Comparison of ENCODE assay signal across 1 cellular context in the genomic region with DNA sequence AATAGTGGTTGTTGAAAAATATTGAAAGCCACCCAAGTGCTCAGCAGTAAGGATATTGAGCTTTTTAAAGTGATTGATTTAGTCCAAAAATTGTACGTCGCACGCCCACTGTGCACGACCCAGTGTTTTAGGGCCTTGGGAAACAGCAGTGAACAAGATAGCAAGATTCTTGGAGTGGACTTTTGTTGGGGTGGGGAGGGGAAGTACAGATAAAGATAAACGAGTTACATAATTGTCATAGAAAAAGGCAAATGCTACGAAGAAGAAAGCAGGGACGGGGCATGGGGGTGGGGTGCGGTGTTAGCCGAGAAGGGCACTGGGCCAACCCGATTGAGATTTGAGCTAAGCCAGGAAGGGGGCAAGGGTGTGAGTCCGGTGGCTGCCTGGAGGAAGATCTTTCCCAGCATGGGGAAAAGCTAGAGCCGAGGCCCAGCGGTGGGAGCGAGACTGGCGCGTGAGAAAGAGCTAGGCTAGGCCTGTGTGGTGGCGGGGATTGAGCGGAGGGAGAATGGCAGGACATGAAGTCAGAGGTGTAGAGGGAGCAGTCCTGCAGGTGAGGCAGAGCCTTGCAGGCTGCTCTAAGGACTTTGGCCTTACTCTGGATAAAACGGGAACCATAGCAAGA.
TF ChIP-seq lines count a peak whose summit lies in the region.

No MANE protein-coding gene starts in this region.

TF ChIP-seq in HepG2, 621 proteins besides CTCF, POLR2A, EP300 and RAD21 (continues in another document):
- TF ChIP-seq KDM4B (CRISPR knock-in tag; IDR thresholded peaks at IDR 0.05) (no peak), CCDC6 (CRISPR knock-in tag; IDR thresholded peaks at IDR 0.05) (peak; percentile 8; the same call in 1 of the 2 replicates), ZNF678 (CRISPR knock-in tag; IDR thresholded peaks at IDR 0.05) (no peak), MAFK (conservative IDR thresholded peaks at IDR 0.05 in 1 of 2, IDR thresholded peaks at IDR 0.05 in 1 of 2; ENCODE audit: low read length in 2 of 2) (no peak), TARDBP (CRISPR knock-in tag; IDR thresholded peaks at IDR 0.05) (no peak), HNF4A (CRISPR knock-in tag; IDR thresholded peaks at IDR 0.05) (0 out of 2 replicates have a peak, but pooled peaks have one; percentile 17), PHF8 (CRISPR knock-in tag; IDR thresholded peaks at IDR 0.05) (peak; percentile 30), ZGPAT (CRISPR knock-in tag; IDR thresholded peaks at IDR 0.05) (no peak), ZFX (CRISPR knock-in tag; IDR thresholded peaks at IDR 0.05; ENCODE audit: low read depth) (peak; percentile 60), RXRB (CRISPR knock-in tag; IDR thresholded peaks at IDR 0.05; ENCODE audit: borderline replicate concordance) (no peak), PCBP1 (IDR thresholded peaks at IDR 0.05; ENCODE audit: borderline replicate concordance, low read depth, low read length) (0 out of 2 replicates have a peak, but pooled peaks have one; percentile 25), AGO2 (optimal IDR thresholded peaks at IDR 0.05; ENCODE audit: low read depth, low read length) (peak; percentile 26), ZNF674 (CRISPR knock-in tag; IDR thresholded peaks at IDR 0.05; ENCODE audit: low read depth) (no peak), ATRX (CRISPR knock-in tag; IDR thresholded peaks at IDR 0.05; ENCODE audit: borderline replicate concordance) (no peak), SAFB2 (CRISPR knock-in tag; IDR thresholded peaks at IDR 0.05; ENCODE audit: borderline replicate concordance, low read depth) (no peak), ZNF776 (CRISPR knock-in tag; IDR thresholded peaks at IDR 0.05) (no peak), POLR2AphosphoS2 (IDR thresholded peaks at IDR 0.05; ENCODE audit: low read depth, low read length) (0 out of 2 replicates have a peak, but pooled peaks have one; percentile 18), KDM5A (IDR thresholded peaks at IDR 0.05; ENCODE audit: borderline replicate concordance, low read length) (peak; percentile 30; the same call in 1 of the 2 replicates), TAF15 (IDR thresholded peaks at IDR 0.05; ENCODE audit: low read depth, low read length, poor library complexity, severe bottlenecking) (no peak), GLI4 (CRISPR knock-in tag; IDR thresholded peaks at IDR 0.05; ENCODE audit: borderline replicate concordance) (no peak), TBX2 (CRISPR knock-in tag; IDR thresholded peaks at IDR 0.05; ENCODE audit: borderline replicate concordance) (peak; percentile 3; the same call in 1 of the 2 replicates), STAT6 (CRISPR knock-in tag; IDR thresholded peaks at IDR 0.05; ENCODE audit: borderline replicate concordance) (no peak), PRMT3 (CRISPR knock-in tag; IDR thresholded peaks at IDR 0.05; ENCODE audit: borderline replicate concordance, low read depth) (no peak), ZNF775 (CRISPR knock-in tag; IDR thresholded peaks at IDR 0.05; ENCODE audit: borderline replicate concordance) (no peak), HOMEZ (CRISPR knock-in tag; IDR thresholded peaks at IDR 0.05; ENCODE audit: low read depth) (no peak), HMGXB4 (CRISPR knock-in tag; IDR thresholded peaks at IDR 0.05; ENCODE audit: borderline replicate concordance in 1 of 2, low read depth in 1 of 2) (no peak; a peak in 2 of 4 replicates), SMARCE1 (IDR thresholded peaks at IDR 0.05; ENCODE audit: borderline replicate concordance) (no peak), MXI1 (IDR thresholded peaks at IDR 0.05; ENCODE audit: borderline replicate concordance, low read depth, low read length) (0 out of 3 replicates have a peak, but pooled peaks have one; percentile 5), IRF2 (CRISPR knock-in tag; IDR thresholded peaks at IDR 0.05) (0 out of 2 replicates have a peak, but pooled peaks have one; percentile 17)
- TF ChIP-seq, protein P1, sequence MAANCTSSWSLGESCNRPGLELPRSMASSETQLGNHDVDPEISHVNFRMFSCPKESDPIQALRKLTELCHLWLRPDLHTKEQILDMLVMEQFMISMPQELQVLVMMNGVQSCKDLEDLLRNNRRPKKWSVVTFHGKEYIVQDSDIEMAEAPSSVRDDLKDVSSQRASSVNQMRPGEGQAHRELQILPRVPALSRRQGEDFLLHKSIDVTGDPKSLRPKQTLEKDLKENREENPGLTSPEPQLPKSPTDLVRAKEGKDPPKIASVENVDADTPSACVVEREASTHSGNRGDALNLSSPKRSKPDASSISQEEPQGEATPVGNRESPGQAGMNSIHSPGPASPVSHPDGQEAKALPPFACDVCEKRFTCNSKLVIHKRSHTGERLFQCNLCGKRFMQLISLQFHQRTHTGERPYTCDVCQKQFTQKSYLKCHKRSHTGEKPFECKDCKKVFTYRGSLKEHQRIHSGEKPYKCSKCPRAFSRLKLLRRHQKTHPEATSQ (CRISPR knock-in tag; IDR thresholded peaks at IDR 0.05; ENCODE audit: borderline replicate concordance): no peak
- TF ChIP-seq, protein P2, sequence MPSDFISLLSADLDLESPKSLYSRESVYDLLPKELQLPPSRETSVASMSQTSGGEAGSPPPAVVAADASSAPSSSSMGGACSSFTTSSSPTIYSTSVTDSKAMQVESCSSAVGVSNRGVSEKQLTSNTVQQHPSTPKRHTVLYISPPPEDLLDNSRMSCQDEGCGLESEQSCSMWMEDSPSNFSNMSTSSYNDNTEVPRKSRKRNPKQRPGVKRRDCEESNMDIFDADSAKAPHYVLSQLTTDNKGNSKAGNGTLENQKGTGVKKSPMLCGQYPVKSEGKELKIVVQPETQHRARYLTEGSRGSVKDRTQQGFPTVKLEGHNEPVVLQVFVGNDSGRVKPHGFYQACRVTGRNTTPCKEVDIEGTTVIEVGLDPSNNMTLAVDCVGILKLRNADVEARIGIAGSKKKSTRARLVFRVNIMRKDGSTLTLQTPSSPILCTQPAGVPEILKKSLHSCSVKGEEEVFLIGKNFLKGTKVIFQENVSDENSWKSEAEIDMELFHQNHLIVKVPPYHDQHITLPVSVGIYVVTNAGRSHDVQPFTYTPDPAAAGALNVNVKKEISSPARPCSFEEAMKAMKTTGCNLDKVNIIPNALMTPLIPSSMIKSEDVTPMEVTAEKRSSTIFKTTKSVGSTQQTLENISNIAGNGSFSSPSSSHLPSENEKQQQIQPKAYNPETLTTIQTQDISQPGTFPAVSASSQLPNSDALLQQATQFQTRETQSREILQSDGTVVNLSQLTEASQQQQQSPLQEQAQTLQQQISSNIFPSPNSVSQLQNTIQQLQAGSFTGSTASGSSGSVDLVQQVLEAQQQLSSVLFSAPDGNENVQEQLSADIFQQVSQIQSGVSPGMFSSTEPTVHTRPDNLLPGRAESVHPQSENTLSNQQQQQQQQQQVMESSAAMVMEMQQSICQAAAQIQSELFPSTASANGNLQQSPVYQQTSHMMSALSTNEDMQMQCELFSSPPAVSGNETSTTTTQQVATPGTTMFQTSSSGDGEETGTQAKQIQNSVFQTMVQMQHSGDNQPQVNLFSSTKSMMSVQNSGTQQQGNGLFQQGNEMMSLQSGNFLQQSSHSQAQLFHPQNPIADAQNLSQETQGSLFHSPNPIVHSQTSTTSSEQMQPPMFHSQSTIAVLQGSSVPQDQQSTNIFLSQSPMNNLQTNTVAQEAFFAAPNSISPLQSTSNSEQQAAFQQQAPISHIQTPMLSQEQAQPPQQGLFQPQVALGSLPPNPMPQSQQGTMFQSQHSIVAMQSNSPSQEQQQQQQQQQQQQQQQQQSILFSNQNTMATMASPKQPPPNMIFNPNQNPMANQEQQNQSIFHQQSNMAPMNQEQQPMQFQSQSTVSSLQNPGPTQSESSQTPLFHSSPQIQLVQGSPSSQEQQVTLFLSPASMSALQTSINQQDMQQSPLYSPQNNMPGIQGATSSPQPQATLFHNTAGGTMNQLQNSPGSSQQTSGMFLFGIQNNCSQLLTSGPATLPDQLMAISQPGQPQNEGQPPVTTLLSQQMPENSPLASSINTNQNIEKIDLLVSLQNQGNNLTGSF (CRISPR knock-in tag; IDR thresholded peaks at IDR 0.05): no peak
- TF ChIP-seq, protein P3, sequence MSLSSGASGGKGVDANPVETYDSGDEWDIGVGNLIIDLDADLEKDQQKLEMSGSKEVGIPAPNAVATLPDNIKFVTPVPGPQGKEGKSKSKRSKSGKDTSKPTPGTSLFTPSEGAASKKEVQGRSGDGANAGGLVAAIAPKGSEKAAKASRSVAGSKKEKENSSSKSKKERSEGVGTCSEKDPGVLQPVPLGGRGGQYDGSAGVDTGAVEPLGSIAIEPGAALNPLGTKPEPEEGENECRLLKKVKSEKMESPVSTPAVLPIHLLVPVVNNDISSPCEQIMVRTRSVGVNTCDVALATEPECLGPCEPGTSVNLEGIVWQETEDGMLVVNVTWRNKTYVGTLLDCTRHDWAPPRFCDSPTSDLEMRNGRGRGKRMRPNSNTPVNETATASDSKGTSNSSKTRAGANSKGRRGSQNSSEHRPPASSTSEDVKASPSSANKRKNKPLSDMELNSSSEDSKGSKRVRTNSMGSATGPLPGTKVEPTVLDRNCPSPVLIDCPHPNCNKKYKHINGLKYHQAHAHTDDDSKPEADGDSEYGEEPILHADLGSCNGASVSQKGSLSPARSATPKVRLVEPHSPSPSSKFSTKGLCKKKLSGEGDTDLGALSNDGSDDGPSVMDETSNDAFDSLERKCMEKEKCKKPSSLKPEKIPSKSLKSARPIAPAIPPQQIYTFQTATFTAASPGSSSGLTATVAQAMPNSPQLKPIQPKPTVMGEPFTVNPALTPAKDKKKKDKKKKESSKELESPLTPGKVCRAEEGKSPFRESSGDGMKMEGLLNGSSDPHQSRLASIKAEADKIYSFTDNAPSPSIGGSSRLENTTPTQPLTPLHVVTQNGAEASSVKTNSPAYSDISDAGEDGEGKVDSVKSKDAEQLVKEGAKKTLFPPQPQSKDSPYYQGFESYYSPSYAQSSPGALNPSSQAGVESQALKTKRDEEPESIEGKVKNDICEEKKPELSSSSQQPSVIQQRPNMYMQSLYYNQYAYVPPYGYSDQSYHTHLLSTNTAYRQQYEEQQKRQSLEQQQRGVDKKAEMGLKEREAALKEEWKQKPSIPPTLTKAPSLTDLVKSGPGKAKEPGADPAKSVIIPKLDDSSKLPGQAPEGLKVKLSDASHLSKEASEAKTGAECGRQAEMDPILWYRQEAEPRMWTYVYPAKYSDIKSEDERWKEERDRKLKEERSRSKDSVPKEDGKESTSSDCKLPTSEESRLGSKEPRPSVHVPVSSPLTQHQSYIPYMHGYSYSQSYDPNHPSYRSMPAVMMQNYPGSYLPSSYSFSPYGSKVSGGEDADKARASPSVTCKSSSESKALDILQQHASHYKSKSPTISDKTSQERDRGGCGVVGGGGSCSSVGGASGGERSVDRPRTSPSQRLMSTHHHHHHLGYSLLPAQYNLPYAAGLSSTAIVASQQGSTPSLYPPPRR (CRISPR knock-in tag; IDR thresholded peaks at IDR 0.05; ENCODE audit: borderline replicate concordance): no peak
- TF ChIP-seq, protein P4, sequence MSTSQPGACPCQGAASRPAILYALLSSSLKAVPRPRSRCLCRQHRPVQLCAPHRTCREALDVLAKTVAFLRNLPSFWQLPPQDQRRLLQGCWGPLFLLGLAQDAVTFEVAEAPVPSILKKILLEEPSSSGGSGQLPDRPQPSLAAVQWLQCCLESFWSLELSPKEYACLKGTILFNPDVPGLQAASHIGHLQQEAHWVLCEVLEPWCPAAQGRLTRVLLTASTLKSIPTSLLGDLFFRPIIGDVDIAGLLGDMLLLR (CRISPR knock-in tag; IDR thresholded peaks at IDR 0.05): no peak
- TF ChIP-seq, protein P5, sequence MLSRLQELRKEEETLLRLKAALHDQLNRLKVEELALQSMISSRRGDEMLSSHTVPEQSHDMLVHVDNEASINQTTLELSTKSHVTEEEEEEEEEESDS (CRISPR knock-in tag; IDR thresholded peaks at IDR 0.05; ENCODE audit: borderline replicate concordance): no peak
